1 cellular context compared by ENCODE assay signal in genomic region chr20:46709055-46709458, GRCh38.
TF ChIP-seq lines count a peak whose summit lies in the region.

No MANE protein-coding gene starts in this region.

TF ChIP-seq in HepG2, 621 proteins besides CTCF, POLR2A, EP300 and RAD21 (continued from another document and continues in another):
- TF ChIP-seq ZBTB40 (IDR thresholded peaks at IDR 0.05) = no peak
- no peak for TF ChIP-seq ZBTB40 (CRISPR knock-in tag; IDR thresholded peaks at IDR 0.05)
- TF ChIP-seq, protein P1, sequence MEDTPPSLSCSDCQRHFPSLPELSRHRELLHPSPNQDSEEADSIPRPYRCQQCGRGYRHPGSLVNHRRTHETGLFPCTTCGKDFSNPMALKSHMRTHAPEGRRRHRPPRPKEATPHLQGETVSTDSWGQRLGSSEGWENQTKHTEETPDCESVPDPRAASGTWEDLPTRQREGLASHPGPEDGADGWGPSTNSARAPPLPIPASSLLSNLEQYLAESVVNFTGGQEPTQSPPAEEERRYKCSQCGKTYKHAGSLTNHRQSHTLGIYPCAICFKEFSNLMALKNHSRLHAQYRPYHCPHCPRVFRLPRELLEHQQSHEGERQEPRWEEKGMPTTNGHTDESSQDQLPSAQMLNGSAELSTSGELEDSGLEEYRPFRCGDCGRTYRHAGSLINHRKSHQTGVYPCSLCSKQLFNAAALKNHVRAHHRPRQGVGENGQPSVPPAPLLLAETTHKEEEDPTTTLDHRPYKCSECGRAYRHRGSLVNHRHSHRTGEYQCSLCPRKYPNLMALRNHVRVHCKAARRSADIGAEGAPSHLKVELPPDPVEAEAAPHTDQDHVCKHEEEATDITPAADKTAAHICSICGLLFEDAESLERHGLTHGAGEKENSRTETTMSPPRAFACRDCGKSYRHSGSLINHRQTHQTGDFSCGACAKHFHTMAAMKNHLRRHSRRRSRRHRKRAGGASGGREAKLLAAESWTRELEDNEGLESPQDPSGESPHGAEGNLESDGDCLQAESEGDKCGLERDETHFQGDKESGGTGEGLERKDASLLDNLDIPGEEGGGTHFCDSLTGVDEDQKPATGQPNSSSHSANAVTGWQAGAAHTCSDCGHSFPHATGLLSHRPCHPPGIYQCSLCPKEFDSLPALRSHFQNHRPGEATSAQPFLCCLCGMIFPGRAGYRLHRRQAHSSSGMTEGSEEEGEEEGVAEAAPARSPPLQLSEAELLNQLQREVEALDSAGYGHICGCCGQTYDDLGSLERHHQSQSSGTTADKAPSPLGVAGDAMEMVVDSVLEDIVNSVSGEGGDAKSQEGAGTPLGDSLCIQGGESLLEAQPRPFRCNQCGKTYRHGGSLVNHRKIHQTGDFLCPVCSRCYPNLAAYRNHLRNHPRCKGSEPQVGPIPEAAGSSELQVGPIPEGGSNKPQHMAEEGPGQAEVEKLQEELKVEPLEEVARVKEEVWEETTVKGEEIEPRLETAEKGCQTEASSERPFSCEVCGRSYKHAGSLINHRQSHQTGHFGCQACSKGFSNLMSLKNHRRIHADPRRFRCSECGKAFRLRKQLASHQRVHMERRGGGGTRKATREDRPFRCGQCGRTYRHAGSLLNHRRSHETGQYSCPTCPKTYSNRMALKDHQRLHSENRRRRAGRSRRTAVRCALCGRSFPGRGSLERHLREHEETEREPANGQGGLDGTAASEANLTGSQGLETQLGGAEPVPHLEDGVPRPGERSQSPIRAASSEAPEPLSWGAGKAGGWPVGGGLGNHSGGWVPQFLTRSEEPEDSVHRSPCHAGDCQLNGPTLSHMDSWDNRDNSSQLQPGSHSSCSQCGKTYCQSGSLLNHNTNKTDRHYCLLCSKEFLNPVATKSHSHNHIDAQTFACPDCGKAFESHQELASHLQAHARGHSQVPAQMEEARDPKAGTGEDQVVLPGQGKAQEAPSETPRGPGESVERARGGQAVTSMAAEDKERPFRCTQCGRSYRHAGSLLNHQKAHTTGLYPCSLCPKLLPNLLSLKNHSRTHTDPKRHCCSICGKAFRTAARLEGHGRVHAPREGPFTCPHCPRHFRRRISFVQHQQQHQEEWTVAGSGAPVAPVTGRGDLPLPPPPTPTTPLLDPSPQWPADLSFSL (CRISPR knock-in tag; IDR thresholded peaks at IDR 0.05) = peak; percentile 94
- TF ChIP-seq ZNF883 (CRISPR knock-in tag; IDR thresholded peaks at IDR 0.05; ENCODE audit: not compliant biosample characterization) = no peak
- TF ChIP-seq ZIK1 (CRISPR knock-in tag; IDR thresholded peaks at IDR 0.05; ENCODE audit: borderline replicate concordance, low read depth) = no peak
- TF ChIP-seq YY1 (IDR thresholded peaks at IDR 0.05; ENCODE audit: insufficient read depth, insufficient replicate concordance, low read depth, low read length) = no peak
- TF ChIP-seq ZFP36L2 (CRISPR knock-in tag; IDR thresholded peaks at IDR 0.05) = no peak
- no peak for TF ChIP-seq NFYC (CRISPR knock-in tag; IDR thresholded peaks at IDR 0.05)
- no peak for TF ChIP-seq ZNF350 (CRISPR knock-in tag; IDR thresholded peaks at IDR 0.05; ENCODE audit: borderline replicate concordance, low read depth)
- no peak for TF ChIP-seq RFX5 (IDR thresholded peaks at IDR 0.05; ENCODE audit: low read depth, low read length)
- no peak for TF ChIP-seq EZH2 (conservative IDR thresholded peaks at IDR 0.05; ENCODE audit: low read depth, low read length)
- peak; percentile 12; the same call in 1 of the 2 replicates for TF ChIP-seq YEATS2 (CRISPR knock-in tag; IDR thresholded peaks at IDR 0.05; ENCODE audit: borderline replicate concordance)
- TF ChIP-seq ZNF432 (CRISPR knock-in tag; IDR thresholded peaks at IDR 0.05; ENCODE audit: borderline replicate concordance) = no peak
- TF ChIP-seq, protein P2, sequence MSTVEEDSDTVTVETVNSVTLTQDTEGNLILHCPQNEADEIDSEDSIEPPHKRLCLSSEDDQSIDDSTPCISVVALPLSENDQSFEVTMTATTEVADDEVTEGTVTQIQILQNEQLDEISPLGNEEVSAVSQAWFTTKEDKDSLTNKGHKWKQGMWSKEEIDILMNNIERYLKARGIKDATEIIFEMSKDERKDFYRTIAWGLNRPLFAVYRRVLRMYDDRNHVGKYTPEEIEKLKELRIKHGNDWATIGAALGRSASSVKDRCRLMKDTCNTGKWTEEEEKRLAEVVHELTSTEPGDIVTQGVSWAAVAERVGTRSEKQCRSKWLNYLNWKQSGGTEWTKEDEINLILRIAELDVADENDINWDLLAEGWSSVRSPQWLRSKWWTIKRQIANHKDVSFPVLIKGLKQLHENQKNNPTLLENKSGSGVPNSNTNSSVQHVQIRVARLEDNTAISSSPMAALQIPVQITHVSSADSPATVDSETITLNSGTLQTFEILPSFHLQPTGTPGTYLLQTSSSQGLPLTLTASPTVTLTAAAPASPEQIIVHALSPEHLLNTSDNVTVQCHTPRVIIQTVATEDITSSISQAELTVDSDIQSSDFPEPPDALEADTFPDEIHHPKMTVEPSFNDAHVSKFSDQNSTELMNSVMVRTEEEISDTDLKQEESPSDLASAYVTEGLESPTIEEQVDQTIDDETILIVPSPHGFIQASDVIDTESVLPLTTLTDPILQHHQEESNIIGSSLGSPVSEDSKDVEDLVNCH (CRISPR knock-in tag; IDR thresholded peaks at IDR 0.05) = no peak
- TF ChIP-seq ZBED4 (CRISPR knock-in tag; IDR thresholded peaks at IDR 0.05; ENCODE audit: borderline replicate concordance) = no peak
- TF ChIP-seq FIP1L1 (IDR thresholded peaks at IDR 0.05; ENCODE audit: borderline replicate concordance, insufficient read depth, low read depth, low read length) = no peak
- no peak for TF ChIP-seq TCF7 (IDR thresholded peaks at IDR 0.05; ENCODE audit: low read depth)
- no peak for TF ChIP-seq ZNF605 (CRISPR knock-in tag; IDR thresholded peaks at IDR 0.05)
- no peak for TF ChIP-seq GLMP (CRISPR knock-in tag; IDR thresholded peaks at IDR 0.05; ENCODE audit: borderline replicate concordance)
- TF ChIP-seq HNF4G (IDR thresholded peaks at IDR 0.05; ENCODE audit: borderline replicate concordance, low read depth, low read length) = no peak
- no peak for TF ChIP-seq HNF4G (CRISPR knock-in tag; IDR thresholded peaks at IDR 0.05; ENCODE audit: borderline replicate concordance, low read depth)
- no peak for TF ChIP-seq ZBTB8A (CRISPR knock-in tag; IDR thresholded peaks at IDR 0.05; ENCODE audit: borderline replicate concordance, low read depth)
- TF ChIP-seq TEAD3 (CRISPR knock-in tag; optimal IDR thresholded peaks at IDR 0.05; ENCODE audit: borderline replicate concordance) = peak; percentile 63
- TF ChIP-seq HMGXB4 (CRISPR knock-in tag; IDR thresholded peaks at IDR 0.05; ENCODE audit: borderline replicate concordance in 1 of 2, low read depth in 1 of 2) = no peak
- no peak for TF ChIP-seq ZFAT (CRISPR knock-in tag; conservative IDR thresholded peaks at IDR 0.05)
